Comparison of ENCODE assay signal across 12 cellular contexts in genomic region chr16:2784536-2785100, GRCh38. TPM values are rescaled to one million over a fixed set of nuclear protein-coding genes. Genes with fewer than 3 reads are reported as not detected.
DNase-seq lines count a peak whose midpoint lies in the region; ATAC-seq, FAIRE-seq and TF ChIP-seq lines count a peak whose summit lies in the region.
"Had no signal": no experiment of that assay in that cellular context is flagged by ENCODE, and none has a peak within 500 bp of the region (broad histone marks: within the 10 kb centered on the region; RNA-seq: fewer than 3 reads in every experiment).

No MANE protein-coding gene starts in this region.

- peaks cover 36% of the 10 kb centered on the region for H3K4me1 Mint-ChIP-seq in Calu3 (ENCODE audit: low read depth, unreplicated experiment)

- H3K27me3 ChIP-seq in Peyer's patch, result peaks cover 0 to 8% of the 10 kb centered on the region in 2 donors

- peaks cover 25% of the 10 kb centered on the region for H3K36me3 Mint-ChIP-seq in Calu3 (ENCODE audit: insufficient read depth, unreplicated experiment)

- H3K9me3 ChIP-seq in Peyer's patch, result no peaks in the 10 kb centered on the region

- peak overlapping the region in 1 of 4 donors; percentile 55 for H3K27ac ChIP-seq in Peyer's patch

- ATAC-seq in sciatic nerve (no peak), HG03378 (IDR thresholded peaks at IDR 0.05; ENCODE audit: unreplicated experiment) (no peak)

- intact Hi-C loops in Calu3 (cut with micrococcal nuclease; ENCODE audit: unreplicated experiment) (no loop called here), sciatic nerve (cut with DNase I) (no loop called here)

- DNase-seq in Calu3 (no peak), Peyer's patch (peak in 2 of 3 donors; percentile 39 to 44), epithelial cell of proximal tubule (ENCODE audit: low read depth) (no peak), sciatic nerve (ENCODE audit: low spot score) (peak; percentile 51), RCC 7860 (ENCODE audit: low spot score) (no peak), erythroblast (lab: John Stamatoyannopoulos, UW) (no peak)
- DNase-seq: activated CD4-positive, alpha-beta T cell treated with anti-CD3 and anti-CD28 coated beads, Interleukin-2, amount 50 U/mL, for 1 hour; NCI-H446; SHP77 had no signal

- TF ChIP-seq POLR2A in Peyer's patch (IDR thresholded peaks at IDR 0.05), result no peak
- TF ChIP-seq POLR2A in erythroblast (IDR thresholded peaks at IDR 0.05; ENCODE audit: low read length), result no peak

- TF ChIP-seq CTCF in Calu3 (IDR thresholded peaks at IDR 0.05; ENCODE audit: unreplicated experiment) (no peak), Peyer's patch (IDR thresholded peaks at IDR 0.05) (no peak), epithelial cell of proximal tubule (conservative IDR thresholded peaks at IDR 0.05; ENCODE audit: low read depth, low read length) (no peak)

- H3K27ac Mint-ChIP-seq in Calu3 (ENCODE audit: unreplicated experiment), result peak overlapping the region; percentile 91

- H3K4me1 ChIP-seq in Peyer's patch, result peaks cover 0 to 21% (median 10%) of the 10 kb centered on the region in 4 donors

- H3K4me3 ChIP-seq in Peyer's patch (peak overlapping the region; percentile 27 to 59 (median 52)), epithelial cell of proximal tubule (ENCODE audit: low read depth, low read length) (peak overlapping the region; percentile 26)

- H3K36me3 ChIP-seq in Peyer's patch, result no peaks in the 10 kb centered on the region

- no peak for FAIRE-seq in RCC 7860 (lab: Jason Lieb, UNC)

- H3K4me3 Mint-ChIP-seq in Calu3 (ENCODE audit: low read depth, unreplicated experiment), result peak overlapping the region; percentile 71

- CTCF ChIA-PET in Calu3 (lab: Charles Lee), result interaction anchor here (0.7 to 1.0 kb wide), 3 partner anchors 9 to 84 kb away, joined by 3 to 5 read pairs (median 3); no protein-coding TSS in a partner anchor

- BruUV-seq in Calu3 (replicated peaks; lab: Mats Ljungman, UMichigan), result no TSS peak

- H3K9me3 Mint-ChIP-seq in Calu3 (ENCODE audit: low read depth, unreplicated experiment), result no peaks in the 10 kb centered on the region

- no peaks in the 10 kb centered on the region for H3K27me3 Mint-ChIP-seq in Calu3 (ENCODE audit: unreplicated experiment)

RNA-seq across cellular contexts. Expression of gene PRSS33, which starts 2.7 kb away (rescaled TPM):
- total RNA-seq in Calu3 (2022), result 7.9 and 13.2 TPM in 2 replicates
- not detected for total RNA-seq in Peyer's patch
- total RNA-seq in epithelial cell of proximal tubule, result not detected in 2 replicates
- not detected for total RNA-seq in sciatic nerve
- total RNA-seq: fibroblast of villous mesenchyme, liver had no signal

RNA-seq across cellular contexts. Expression of gene ELOB, which starts 7.5 kb away (rescaled TPM):
- 269 TPM in 2 replicates for total RNA-seq in Calu3 (2022)
- 100 to 1,000 TPM in 3 of 4 donors, 10 to 100 TPM in 1; 66.8 to 243 (median 220) TPM for total RNA-seq in Peyer's patch
- total RNA-seq in epithelial cell of proximal tubule, result 276 and 311 TPM in 2 replicates
- 228 TPM for total RNA-seq in sciatic nerve

RNA-seq across cellular contexts. Expression of gene PRSS41, which starts 13.7 kb away (rescaled TPM):
- total RNA-seq in Calu3 (2022), result not detected in 2 replicates
- total RNA-seq in Peyer's patch, result not detected
- not detected in 2 replicates for total RNA-seq in epithelial cell of proximal tubule
- total RNA-seq in sciatic nerve, result not detected
- total RNA-seq: fibroblast of villous mesenchyme, liver had no signal

RNA-seq across cellular contexts. Expression of gene SRRM2, which starts 32.2 kb away (rescaled TPM):
- total RNA-seq in Calu3 (2022), result 870 and 905 TPM in 2 replicates
- 1,000 to 10,000 TPM in 3 of 4 donors, 100 to 1,000 TPM in 1; 683 to 3,742 (median 1,673) TPM for total RNA-seq in Peyer's patch
- 82.6 and 91.6 TPM in 2 replicates for total RNA-seq in epithelial cell of proximal tubule
- 931 TPM for total RNA-seq in sciatic nerve

RNA-seq across cellular contexts. Expression of gene PRSS21, which starts 32.4 kb away (rescaled TPM):
- total RNA-seq in Calu3 (2022) (not detected in 2 replicates), Peyer's patch (under 1 TPM in 1 of 4 donors, not detected in 3; 0.88 TPM), epithelial cell of proximal tubule (0.87 and 4.6 TPM in 2 replicates), sciatic nerve (0.40 TPM)

Comparison
In these comparisons a context has a peak if more than half of its experiments do, and no peak if none do; other contexts are left out.
1. DNase-seq: peak in Peyer's patch (2 of 3) and sciatic nerve (single experiment); none in Calu3 (single experiment), epithelial cell of proximal tubule (single experiment), RCC 7860 (single experiment) and erythroblast (0 of 2).